In the genomic region with DNA sequence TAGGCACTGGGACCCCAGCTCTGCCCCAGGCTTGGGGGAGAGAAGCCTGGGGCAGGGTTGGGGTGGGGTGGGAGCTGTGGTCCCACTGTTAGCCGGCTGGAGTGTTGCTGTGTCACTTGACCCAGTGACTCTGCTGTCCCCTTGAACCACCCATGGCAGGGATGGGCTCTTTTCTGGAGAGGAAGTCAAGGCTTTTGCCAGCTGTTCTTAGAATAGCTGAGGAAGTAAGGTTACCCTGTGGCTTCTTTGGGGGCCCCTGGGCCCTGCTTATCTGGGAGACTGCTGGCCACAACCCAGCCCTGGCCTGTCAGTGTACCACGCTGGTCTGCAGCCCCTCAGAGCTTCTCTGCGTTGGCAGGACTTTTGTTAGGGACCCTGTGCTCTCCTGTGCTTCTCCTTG, we compare ENCODE assay signal across 14 cellular contexts. TPM values are rescaled to one million over a fixed set of nuclear protein-coding genes. Genes with fewer than 3 reads are reported as not detected.
DNase-seq lines count a peak whose midpoint lies in the region; ATAC-seq and TF ChIP-seq lines count a peak whose summit lies in the region.
"Had no signal": no experiment of that assay in that cellular context is flagged by ENCODE, and none has a peak within 500 bp of the region (broad histone marks: within the 10 kb centered on the region; RNA-seq: fewer than 3 reads in every experiment).

No MANE protein-coding gene starts in this region.

- no peaks in the 10 kb centered on the region for H3K27me3 Mint-ChIP-seq in activated CD8-positive, alpha-beta T cell treated with anti-CD3 and anti-CD28 coated beads for 36 hours

- H3K27me3 ChIP-seq in uterus = no peaks in the 10 kb centered on the region
- H3K27me3 ChIP-seq in colonic mucosa = no peaks in the 10 kb centered on the region

- H3K4me1 Mint-ChIP-seq in activated CD8-positive, alpha-beta T cell treated with anti-CD3 and anti-CD28 coated beads for 36 hours (ENCODE audit: low read depth) = peaks cover 29% of the 10 kb centered on the region

- H3K9ac ChIP-seq in colonic mucosa (ENCODE audit: low read depth in 2 of 2, low read length in 2 of 2) = no peak overlapping the region

- H3K36me3 Mint-ChIP-seq in activated CD8-positive, alpha-beta T cell treated with anti-CD3 and anti-CD28 coated beads for 36 hours (ENCODE audit: low read depth) = peaks cover 26% of the 10 kb centered on the region

- TF ChIP-seq CTCF in activated CD8-positive, alpha-beta T cell treated with anti-CD3 and anti-CD28 coated beads for 36 hours (IDR thresholded peaks at IDR 0.05) = no peak
- TF ChIP-seq CTCF in uterus (IDR thresholded peaks at IDR 0.05) (no peak), colonic mucosa (IDR thresholded peaks at IDR 0.05) (no peak)

- H3K27ac ChIP-seq in KOPT-K1 (ENCODE audit: low read depth, low read length, poor library complexity, severe bottlenecking) (peak overlapping the region; percentile 22), uterus (no peak overlapping the region), colonic mucosa (no peak overlapping the region)
- H3K27ac ChIP-seq: psoas muscle had no signal

- DNase-seq in Ammon's horn (ENCODE audit: low spot score) = peak; percentile 51
- DNase-seq in activated CD8-positive, alpha-beta T cell treated with anti-CD3 and anti-CD28 coated beads for 36 hours = peak; percentile 24
- DNase-seq in left lobe of liver (ENCODE audit: low spot score) = no peak
- DNase-seq in uterus = no peak
- DNase-seq in colonic mucosa = no peak
- DNase-seq: activated CD8-positive, alpha-beta memory T cell treated with anti-CD3 and anti-CD28 coated beads, Interleukin-2, amount 50 U/mL, for 4 hours; dermis blood vessel endothelial cell; MM.1S; mucosa of descending colon; NCI-H345; psoas muscle had no signal

- H3K9me3 ChIP-seq in KOPT-K1 (ENCODE audit: insufficient read depth, low read length, poor library complexity, severe bottlenecking) (no peaks in the 10 kb centered on the region), uterus (no peaks in the 10 kb centered on the region), colonic mucosa (no peaks in the 10 kb centered on the region)
- H3K9me3 ChIP-seq: mucosa of descending colon, psoas muscle had no signal

- intact Hi-C loops in activated CD8-positive, alpha-beta T cell treated with anti-CD3 and anti-CD28 coated beads for 36 hours (cut with micrococcal nuclease) = no loop called here
- intact Hi-C loops in uterus (cut with DNase I; ENCODE audit: low total_unique reads) (no loop called here), colonic mucosa (cut with DNase I) (no loop called here)

- no peaks in the 10 kb centered on the region for H3K9me3 Mint-ChIP-seq in activated CD8-positive, alpha-beta T cell treated with anti-CD3 and anti-CD28 coated beads for 36 hours

- ATAC-seq in activated CD8-positive, alpha-beta T cell treated with anti-CD3 and anti-CD28 coated beads for 36 hours = no peak
- ATAC-seq in left lobe of liver (peak; percentile 37), GM21737 (IDR thresholded peaks at IDR 0.05; ENCODE audit: unreplicated experiment) (no peak), HG02981 (IDR thresholded peaks at IDR 0.05; ENCODE audit: unreplicated experiment) (no peak)
- ATAC-seq: mucosa of descending colon had no signal

- peak overlapping the region; percentile 59 for H3K27ac Mint-ChIP-seq in activated CD8-positive, alpha-beta T cell treated with anti-CD3 and anti-CD28 coated beads for 36 hours

- H3K4me3 ChIP-seq in uterus (no peak overlapping the region), colonic mucosa (no peak overlapping the region)
- H3K4me3 ChIP-seq: mucosa of descending colon, psoas muscle had no signal

- no peaks in the 10 kb centered on the region for H3K4me1 ChIP-seq in uterus
- H3K4me1 ChIP-seq in colonic mucosa = no peaks in the 10 kb centered on the region
- H3K4me1 ChIP-seq: psoas muscle had no signal

- peaks cover 36% of the 10 kb centered on the region for H3K36me3 ChIP-seq in KOPT-K1 (ENCODE audit: insufficient read depth, low read length)
- no peaks in the 10 kb centered on the region for H3K36me3 ChIP-seq in uterus
- H3K36me3 ChIP-seq in colonic mucosa = peaks cover 25% of the 10 kb centered on the region

- TF ChIP-seq POLR2A in uterus (IDR thresholded peaks at IDR 0.05) = no peak

- POLR2A ChIA-PET in activated CD8-positive, alpha-beta T cell treated with anti-CD3 and anti-CD28 coated beads for 36 hours (lab: Charles Lee) = interaction anchor here (0.7 kb wide), 1 partner anchor 246 kb away, joined by 3 read pairs; no protein-coding TSS in a partner anchor

- CTCF ChIA-PET in activated CD8-positive, alpha-beta T cell treated with anti-CD3 and anti-CD28 coated beads for 36 hours (lab: Charles Lee) = interaction anchor here (1.6 kb wide), 1 partner anchor 24 kb away, joined by 4 read pairs; no protein-coding TSS in a partner anchor

- no peak overlapping the region for H3K4me3 Mint-ChIP-seq in activated CD8-positive, alpha-beta T cell treated with anti-CD3 and anti-CD28 coated beads for 36 hours

RNA-seq across cellular contexts. Expression of gene PNPLA6, which starts 9.1 kb away (rescaled TPM):
- total RNA-seq in activated CD8-positive, alpha-beta T cell treated with anti-CD3 and anti-CD28 coated beads for 36 hours = 10 to 100 TPM; 79.2 to 90.3 TPM
- total RNA-seq in left lobe of liver = 57.9 TPM
- 100 to 1,000 TPM in 1 of 4 donors, 10 to 100 TPM in 3; 26.4 to 113 (median 40.4) TPM for total RNA-seq in uterus
- 100 to 1,000 TPM in 1 of 2 donors, 10 to 100 TPM in 1; 93.0 to 131 TPM for total RNA-seq in colonic mucosa

RNA-seq across cellular contexts. Expression of gene MCOLN1, which starts 22.2 kb away (rescaled TPM):
- 1 to 10 TPM; 7.9 to 9.2 TPM for total RNA-seq in activated CD8-positive, alpha-beta T cell treated with anti-CD3 and anti-CD28 coated beads for 36 hours
- 25.7 TPM for total RNA-seq in left lobe of liver
- 10 to 100 TPM in 1 of 4 donors, 1 to 10 TPM in 3; 5.6 to 24.7 (median 8.0) TPM for total RNA-seq in uterus
- total RNA-seq in colonic mucosa = 10 to 100 TPM; 17.8 to 26.5 TPM

RNA-seq across cellular contexts. Expression of gene ZNF358, which starts 28.7 kb away (rescaled TPM):
- 1 to 10 TPM; 4.8 to 6.5 TPM for total RNA-seq in activated CD8-positive, alpha-beta T cell treated with anti-CD3 and anti-CD28 coated beads for 36 hours
- total RNA-seq in left lobe of liver = 31.3 TPM
- total RNA-seq in uterus = 10 to 100 TPM; 19.1 to 69.1 (median 33.8) TPM
- 10 to 100 TPM; 20.2 to 44.1 TPM for total RNA-seq in colonic mucosa

RNA-seq across cellular contexts. Expression of gene CAMSAP3, which starts 51.0 kb away (rescaled TPM):
- under 1 TPM; 0.25 to 0.63 TPM for total RNA-seq in activated CD8-positive, alpha-beta T cell treated with anti-CD3 and anti-CD28 coated beads for 36 hours
- 40.8 TPM for total RNA-seq in left lobe of liver
- 1 to 10 TPM in 1 of 4 donors, under 1 TPM in 3; 0.26 to 3.5 (median 0.47) TPM for total RNA-seq in uterus
- total RNA-seq in colonic mucosa = 10 to 100 TPM; 41.1 to 55.4 TPM

RNA-seq across cellular contexts. Expression of gene PEX11G, which starts 55.8 kb away (rescaled TPM):
- 1 to 10 TPM; 1.4 to 1.5 TPM for total RNA-seq in activated CD8-positive, alpha-beta T cell treated with anti-CD3 and anti-CD28 coated beads for 36 hours
- 16.5 TPM for total RNA-seq in left lobe of liver
- total RNA-seq in uterus = 1 to 10 TPM in 2 of 4 donors, not detected in 2; 2.1 to 3.0 TPM
- 1 to 10 TPM; 5.7 to 6.6 TPM for total RNA-seq in colonic mucosa

Comparison
In these comparisons a context has a peak if more than half of its experiments do, and no peak if none do; other contexts are left out.
1. DNase-seq: peak in Ammon's horn (single experiment) and activated CD8-positive, alpha-beta T cell treated with anti-CD3 and anti-CD28 coated beads for 36 hours (single experiment); none in left lobe of liver (single experiment), uterus (0 of 2) and colonic mucosa (single experiment).